2 cellular contexts compared by ENCODE assay signal in genomic region chr14:23077962-23078361, GRCh38.
TF ChIP-seq lines count a peak whose summit lies in the region.

No MANE protein-coding gene starts in this region.

TF ChIP-seq in SK-N-SH, 30 proteins besides CTCF, POLR2A, EP300 and RAD21:
- TF ChIP-seq EZH2phosphoT487 (IDR thresholded peaks at IDR 0.05; ENCODE audit: borderline replicate concordance, low read depth) (no peak), FOXM1 (IDR thresholded peaks at IDR 0.05; ENCODE audit: low read depth) (no peak), RXRA (IDR thresholded peaks at IDR 0.05; ENCODE audit: borderline replicate concordance, low read depth) (no peak), NRF1 (IDR thresholded peaks at IDR 0.05; ENCODE audit: low read depth, low read length) (no peak), RCOR1 (IDR thresholded peaks at IDR 0.05; ENCODE audit: low read length) (no peak), ZBTB33 (IDR thresholded peaks at IDR 0.05; ENCODE audit: borderline replicate concordance, low read depth) (no peak), SIN3A (IDR thresholded peaks at IDR 0.05; ENCODE audit: borderline replicate concordance, low read depth, low read length) (no peak), SMC3 (IDR thresholded peaks at IDR 0.05; ENCODE audit: low read depth, low read length) (no peak), FOSL2 (IDR thresholded peaks at IDR 0.05; ENCODE audit: borderline replicate concordance, low read depth) (no peak), GATA2 (CRISPR knock-in tag; IDR thresholded peaks at IDR 0.05) (no peak), YY1 (IDR thresholded peaks at IDR 0.05; ENCODE audit: low read depth) (no peak), RFX5 (IDR thresholded peaks at IDR 0.05; ENCODE audit: low read length) (no peak), IRF3 (IDR thresholded peaks at IDR 0.05; ENCODE audit: low read depth, low read length) (no peak), TAF1 (IDR thresholded peaks at IDR 0.05; ENCODE audit: borderline replicate concordance, low read depth, low read length) (no peak), GABPA (IDR thresholded peaks at IDR 0.05; ENCODE audit: low read depth) (no peak)

TF ChIP-seq in SK-N-SH treated with all-trans-retinoic acid at 6 μM for 48 hours, 23 proteins besides CTCF, POLR2A, EP300 and RAD21:
- TF ChIP-seq SNAI2 (CRISPR knock-in tag; IDR thresholded peaks at IDR 0.05) (no peak), TCF4 (CRISPR knock-in tag; IDR thresholded peaks at IDR 0.05; ENCODE audit: borderline replicate concordance) (no peak), POU6F1 (CRISPR knock-in tag; IDR thresholded peaks at IDR 0.05; ENCODE audit: borderline replicate concordance, low read depth) (no peak), OSR1 (CRISPR knock-in tag; IDR thresholded peaks at IDR 0.05) (no peak), PPARA (CRISPR knock-in tag; IDR thresholded peaks at IDR 0.05; ENCODE audit: borderline replicate concordance) (no peak), ARNTL (CRISPR knock-in tag; IDR thresholded peaks at IDR 0.05; ENCODE audit: borderline replicate concordance, low read depth) (no peak), RARB (CRISPR knock-in tag; IDR thresholded peaks at IDR 0.05) (no peak), ZNF70 (CRISPR knock-in tag; IDR thresholded peaks at IDR 0.05) (no peak), GLIS3 (CRISPR knock-in tag; IDR thresholded peaks at IDR 0.05) (no peak)
